Comparison of ENCODE assay signal across 13 cellular contexts in the genomic region with DNA sequence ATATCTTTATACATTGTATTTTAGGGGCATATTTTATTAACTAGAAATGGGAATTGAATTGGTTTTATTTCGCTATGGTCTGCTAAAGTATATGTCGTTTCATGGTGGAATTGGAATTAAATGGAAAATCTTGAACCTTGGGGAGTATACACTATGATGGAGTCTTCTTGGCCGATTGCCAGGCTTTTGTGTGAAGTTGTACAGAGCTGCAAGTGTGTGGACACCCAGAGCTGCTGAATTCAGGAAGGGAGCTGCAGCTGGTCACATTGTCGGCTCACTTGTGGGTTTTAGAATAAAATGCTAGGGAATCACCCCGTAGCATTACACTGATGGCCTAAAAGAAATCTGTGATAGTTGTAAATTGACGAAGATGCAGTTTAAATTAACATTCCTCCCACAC. TPM values are rescaled to one million over a fixed set of nuclear protein-coding genes. Genes with fewer than 3 reads are reported as not detected.
DNase-seq lines count a peak whose midpoint lies in the region; ATAC-seq and TF ChIP-seq lines count a peak whose summit lies in the region.
"Had no signal": no experiment of that assay in that cellular context is flagged by ENCODE, and none has a peak within 500 bp of the region (broad histone marks: within the 10 kb centered on the region; RNA-seq: fewer than 3 reads in every experiment).

No MANE protein-coding gene starts in this region.

- POLR2A ChIA-PET in naive thymus-derived CD4-positive, alpha-beta T cell (lab: Charles Lee): no interaction called here

- DNase-seq in NCI-H187 (lab: John Stamatoyannopoulos, UW): peak; percentile 8 to 13
- no peak for DNase-seq in NCI-H187 treated with DMSO at 0.1 percent for 48 hours (lab: John Stamatoyannopoulos, UW)
- peak; percentile 28 for DNase-seq in NCI-H1105 treated with DMSO at 0.1 percent for 48 hours (lab: John Stamatoyannopoulos, UW)
- peak; percentile 41 for DNase-seq in astrocyte of the hippocampus (ENCODE audit: low read depth, low spot score)
- no peak for DNase-seq in NCI-H1436 treated with DMSO at 0.1 percent for 48 hours (lab: John Stamatoyannopoulos, UW)
- DNase-seq in naive thymus-derived CD4-positive, alpha-beta T cell: no peak
- DNase-seq in cerebellar nuclear complex (lab: John Stamatoyannopoulos, UW): no peak
- DNase-seq: activated CD4-positive, alpha-beta T cell treated with anti-CD3 and anti-CD28 coated beads for 48 hours; NCI-H2029; psoas muscle had no signal

- CTCF ChIA-PET in naive thymus-derived CD4-positive, alpha-beta T cell (lab: Charles Lee): no interaction called here

- H3K27ac Mint-ChIP-seq in naive thymus-derived CD4-positive, alpha-beta T cell: peak overlapping the region in 4 of 9 donors; percentile 5 to 69 (median 13)

- no peaks in the 10 kb centered on the region for H3K27me3 ChIP-seq in neutrophil
- no peaks in the 10 kb centered on the region for H3K27me3 ChIP-seq in naive thymus-derived CD4-positive, alpha-beta T cell (ENCODE audit: control insufficient read depth in 2 of 2, insufficient read depth in 2 of 2, low read length in 2 of 2)
- H3K27me3 ChIP-seq: dorsolateral prefrontal cortex, tibial artery had no signal

- H3K27ac ChIP-seq in neutrophil: peak overlapping the region; percentile 49
- no peak overlapping the region for H3K27ac ChIP-seq in naive thymus-derived CD4-positive, alpha-beta T cell (ENCODE audit: low read depth, low read length)
- H3K27ac ChIP-seq: dorsolateral prefrontal cortex, psoas muscle, tibial artery had no signal

- peaks cover 14 to 29% of the 10 kb centered on the region in 2 experiments for H3K4me1 ChIP-seq in neutrophil (ENCODE audit: control insufficient read depth in 1 of 2, insufficient read depth in 1 of 2, low read depth in 1 of 2, low read length in 1 of 2)
- peaks cover 5 to 7% of the 10 kb centered on the region in 2 donors for H3K4me1 ChIP-seq in naive thymus-derived CD4-positive, alpha-beta T cell (ENCODE audit: control insufficient read depth in 2 of 2, insufficient read depth in 2 of 2, low read length in 2 of 2)
- H3K4me1 ChIP-seq: psoas muscle had no signal

- TF ChIP-seq CTCF in neutrophil (IDR thresholded peaks at IDR 0.05): no peak

- no peak overlapping the region for H3K4me3 Mint-ChIP-seq in naive thymus-derived CD4-positive, alpha-beta T cell

- peaks cover 0 to 29% (median 19%) of the 10 kb centered on the region in 5 donors for H3K36me3 Mint-ChIP-seq in naive thymus-derived CD4-positive, alpha-beta T cell

- peaks cover 30 to 80% (median 73%) of the 10 kb centered on the region in 7 donors for H3K4me1 Mint-ChIP-seq in naive thymus-derived CD4-positive, alpha-beta T cell

- ATAC-seq in naive thymus-derived CD4-positive, alpha-beta T cell: no peak
- ATAC-seq: psoas muscle had no signal

- H3K9me3 Mint-ChIP-seq in naive thymus-derived CD4-positive, alpha-beta T cell: no peaks in the 10 kb centered on the region

- H3K27me3 Mint-ChIP-seq in naive thymus-derived CD4-positive, alpha-beta T cell: no peaks in the 10 kb centered on the region

- intact Hi-C loops in naive thymus-derived CD4-positive, alpha-beta T cell (cut with micrococcal nuclease): no loop called here

- H3K4me3 ChIP-seq in neutrophil (ENCODE audit: low read depth in 1 of 2, low read length in 1 of 2): no peak overlapping the region
- H3K4me3 ChIP-seq in naive thymus-derived CD4-positive, alpha-beta T cell (ENCODE audit: low read length): no peak overlapping the region
- H3K4me3 ChIP-seq: psoas muscle, tibial artery had no signal

- H3K9me3 ChIP-seq in neutrophil: no peaks in the 10 kb centered on the region
- H3K9me3 ChIP-seq in naive thymus-derived CD4-positive, alpha-beta T cell (ENCODE audit: control insufficient read depth in 2 of 3, low read length in 3 of 3): no peaks in the 10 kb centered on the region
- H3K9me3 ChIP-seq: psoas muscle, tibial artery had no signal

- peaks cover 51% of the 10 kb centered on the region for H3K36me3 ChIP-seq in neutrophil
- H3K36me3 ChIP-seq in naive thymus-derived CD4-positive, alpha-beta T cell (ENCODE audit: control insufficient read depth in 2 of 3, insufficient read depth in 3 of 3, low read length in 3 of 3): peaks cover 0 to 21% (median 0%) of the 10 kb centered on the region in 3 experiments

RNA-seq across cellular contexts. Expression of gene USP3, which starts 35.1 kb away (rescaled TPM):
- 100 to 1,000 TPM in 4 of 5 experiments, 10 to 100 TPM in 1; 64.2 to 288 (median 155) TPM for total RNA-seq in naive thymus-derived CD4-positive, alpha-beta T cell
- polyA plus RNA-seq in naive thymus-derived CD4-positive, alpha-beta T cell: 10 to 100 TPM; 53.3 to 62.8 TPM

RNA-seq across cellular contexts. Expression of gene FBXL22, which starts 57.7 kb away (rescaled TPM):
- 1 to 10 TPM in 4 of 5 experiments, under 1 TPM in 1; 0.94 to 3.3 (median 1.6) TPM for total RNA-seq in naive thymus-derived CD4-positive, alpha-beta T cell
- polyA plus RNA-seq in naive thymus-derived CD4-positive, alpha-beta T cell: 1 to 10 TPM; 1.0 to 2.4 TPM

Comparison
In these comparisons a context has a peak if more than half of its experiments do, and no peak if none do; other contexts are left out.
1. DNase-seq: peak in NCI-H187 (2 of 2), NCI-H1105 treated with DMSO at 0.1 percent for 48 hours (single experiment) and astrocyte of the hippocampus (single experiment); none in NCI-H187 treated with DMSO at 0.1 percent for 48 hours (single experiment), NCI-H1436 treated with DMSO at 0.1 percent for 48 hours (single experiment), naive thymus-derived CD4-positive, alpha-beta T cell (0 of 9) and cerebellar nuclear complex (0 of 2).